2 cellular contexts compared by ENCODE assay signal in the genomic region with DNA sequence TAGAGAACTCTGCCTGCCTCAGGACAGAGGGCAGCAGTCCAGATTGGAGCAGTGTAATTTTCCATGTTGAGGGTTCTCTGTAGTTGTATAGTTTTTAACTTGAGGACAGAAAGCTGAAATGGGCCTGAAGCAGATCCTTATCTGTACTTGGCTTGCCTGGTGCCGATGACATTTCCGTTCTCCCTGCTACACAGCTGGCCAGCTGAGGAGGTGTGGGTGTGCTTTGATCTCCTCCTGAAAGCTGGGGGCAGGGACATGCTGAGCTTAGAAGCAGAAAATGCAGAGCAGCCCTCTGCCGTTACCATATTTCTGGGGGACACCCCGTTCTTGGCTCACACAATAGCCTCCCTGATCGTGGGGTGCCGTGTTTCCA.
A peak's percentile ranks its signal among the peaks of the same experiment; 100 is the strongest.
TF ChIP-seq lines count a peak whose summit lies in the region.

No MANE protein-coding gene starts in this region.

TF ChIP-seq in A549, 52 proteins besides CTCF, POLR2A, EP300 and RAD21:
- TF ChIP-seq ZSCAN20 (CRISPR knock-in tag; IDR thresholded peaks at IDR 0.05) (no peak), MYC (IDR thresholded peaks at IDR 0.05; ENCODE audit: borderline replicate concordance, low read length) (no peak), TFCP2L1 (CRISPR knock-in tag; IDR thresholded peaks at IDR 0.05) (no peak), POLR2AphosphoS2 (conservative IDR thresholded peaks at IDR 0.05; ENCODE audit: low read length) (no peak), MAFK (IDR thresholded peaks at IDR 0.05; ENCODE audit: partially characterized antibody) (no peak), JUN (IDR thresholded peaks at IDR 0.05) (no peak), HOXA7 (CRISPR knock-in tag; IDR thresholded peaks at IDR 0.05) (no peak), RNF2 (IDR thresholded peaks at IDR 0.05; ENCODE audit: borderline replicate concordance, low read depth) (no peak), HEYL (CRISPR knock-in tag; IDR thresholded peaks at IDR 0.05) (no peak), HDAC2 (IDR thresholded peaks at IDR 0.05) (no peak), CEBPB (IDR thresholded peaks at IDR 0.05) (no peak), GATA3 (IDR thresholded peaks at IDR 0.05; ENCODE audit: borderline replicate concordance) (no peak), EHF (CRISPR knock-in tag; IDR thresholded peaks at IDR 0.05) (no peak), CBX8 (IDR thresholded peaks at IDR 0.05) (no peak), ZC3H11A (IDR thresholded peaks at IDR 0.05) (no peak), CBX2 (IDR thresholded peaks at IDR 0.05; ENCODE audit: borderline replicate concordance, low read depth) (no peak)
- TF ChIP-seq, protein P1, sequence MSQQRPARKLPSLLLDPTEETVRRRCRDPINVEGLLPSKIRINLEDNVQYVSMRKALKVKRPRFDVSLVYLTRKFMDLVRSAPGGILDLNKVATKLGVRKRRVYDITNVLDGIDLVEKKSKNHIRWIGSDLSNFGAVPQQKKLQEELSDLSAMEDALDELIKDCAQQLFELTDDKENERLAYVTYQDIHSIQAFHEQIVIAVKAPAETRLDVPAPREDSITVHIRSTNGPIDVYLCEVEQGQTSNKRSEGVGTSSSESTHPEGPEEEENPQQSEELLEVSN (IDR thresholded peaks at IDR 0.05; ENCODE audit: borderline replicate concordance, low read depth), result no peak
- TF ChIP-seq, protein P2, sequence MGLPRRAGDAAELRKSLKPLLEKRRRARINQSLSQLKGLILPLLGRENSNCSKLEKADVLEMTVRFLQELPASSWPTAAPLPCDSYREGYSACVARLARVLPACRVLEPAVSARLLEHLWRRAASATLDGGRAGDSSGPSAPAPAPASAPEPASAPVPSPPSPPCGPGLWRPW (IDR thresholded peaks at IDR 0.05), result no peak

TF ChIP-seq in K562, 482 proteins besides CTCF, POLR2A, EP300 and RAD21 (continues in another document):
- TF ChIP-seq CBFA2T3 (IDR thresholded peaks at IDR 0.05), result peak; percentile 7; the same call in 1 of the 2 replicates
- TF ChIP-seq FOXA1 (IDR thresholded peaks at IDR 0.05; ENCODE audit: borderline replicate concordance), result no peak
- TF ChIP-seq, protein P3, sequence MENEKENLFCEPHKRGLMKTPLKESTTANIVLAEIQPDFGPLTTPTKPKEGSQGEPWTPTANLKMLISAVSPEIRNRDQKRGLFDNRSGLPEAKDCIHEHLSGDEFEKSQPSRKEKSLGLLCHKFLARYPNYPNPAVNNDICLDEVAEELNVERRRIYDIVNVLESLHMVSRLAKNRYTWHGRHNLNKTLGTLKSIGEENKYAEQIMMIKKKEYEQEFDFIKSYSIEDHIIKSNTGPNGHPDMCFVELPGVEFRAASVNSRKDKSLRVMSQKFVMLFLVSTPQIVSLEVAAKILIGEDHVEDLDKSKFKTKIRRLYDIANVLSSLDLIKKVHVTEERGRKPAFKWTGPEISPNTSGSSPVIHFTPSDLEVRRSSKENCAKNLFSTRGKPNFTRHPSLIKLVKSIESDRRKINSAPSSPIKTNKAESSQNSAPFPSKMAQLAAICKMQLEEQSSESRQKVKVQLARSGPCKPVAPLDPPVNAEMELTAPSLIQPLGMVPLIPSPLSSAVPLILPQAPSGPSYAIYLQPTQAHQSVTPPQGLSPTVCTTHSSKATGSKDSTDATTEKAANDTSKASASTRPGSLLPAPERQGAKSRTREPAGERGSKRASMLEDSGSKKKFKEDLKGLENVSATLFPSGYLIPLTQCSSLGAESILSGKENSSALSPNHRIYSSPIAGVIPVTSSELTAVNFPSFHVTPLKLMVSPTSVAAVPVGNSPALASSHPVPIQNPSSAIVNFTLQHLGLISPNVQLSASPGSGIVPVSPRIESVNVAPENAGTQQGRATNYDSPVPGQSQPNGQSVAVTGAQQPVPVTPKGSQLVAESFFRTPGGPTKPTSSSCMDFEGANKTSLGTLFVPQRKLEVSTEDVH (IDR thresholded peaks at IDR 0.05; ENCODE audit: low read depth, partially characterized antibody), result no peak
- TF ChIP-seq SMARCC2 (IDR thresholded peaks at IDR 0.05; ENCODE audit: low read depth), result no peak
- TF ChIP-seq KLF16 (IDR thresholded peaks at IDR 0.05), result no peak
- peak; percentile 18; the same call in 1 of the 2 replicates for TF ChIP-seq JUND (IDR thresholded peaks at IDR 0.05; ENCODE audit: borderline replicate concordance, low read depth, low read length)
- TF ChIP-seq JUND (tag; IDR thresholded peaks at IDR 0.05; ENCODE audit: borderline replicate concordance, low read depth, low read length), result no peak
- TF ChIP-seq, protein P4, sequence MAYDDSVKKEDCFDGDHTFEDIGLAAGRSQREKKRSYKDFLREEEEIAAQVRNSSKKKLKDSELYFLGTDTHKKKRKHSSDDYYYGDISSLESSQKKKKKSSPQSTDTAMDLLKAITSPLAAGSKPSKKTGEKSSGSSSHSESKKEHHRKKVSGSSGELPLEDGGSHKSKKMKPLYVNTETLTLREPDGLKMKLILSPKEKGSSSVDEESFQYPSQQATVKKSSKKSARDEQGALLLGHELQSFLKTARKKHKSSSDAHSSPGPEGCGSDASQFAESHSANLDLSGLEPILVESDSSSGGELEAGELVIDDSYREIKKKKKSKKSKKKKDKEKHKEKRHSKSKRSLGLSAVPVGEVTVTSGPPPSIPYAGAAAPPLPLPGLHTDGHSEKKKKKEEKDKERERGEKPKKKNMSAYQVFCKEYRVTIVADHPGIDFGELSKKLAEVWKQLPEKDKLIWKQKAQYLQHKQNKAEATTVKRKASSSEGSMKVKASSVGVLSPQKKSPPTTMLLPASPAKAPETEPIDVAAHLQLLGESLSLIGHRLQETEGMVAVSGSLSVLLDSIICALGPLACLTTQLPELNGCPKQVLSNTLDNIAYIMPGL (CRISPR knock-in tag; IDR thresholded peaks at IDR 0.05), result no peak
- TF ChIP-seq, protein P5, sequence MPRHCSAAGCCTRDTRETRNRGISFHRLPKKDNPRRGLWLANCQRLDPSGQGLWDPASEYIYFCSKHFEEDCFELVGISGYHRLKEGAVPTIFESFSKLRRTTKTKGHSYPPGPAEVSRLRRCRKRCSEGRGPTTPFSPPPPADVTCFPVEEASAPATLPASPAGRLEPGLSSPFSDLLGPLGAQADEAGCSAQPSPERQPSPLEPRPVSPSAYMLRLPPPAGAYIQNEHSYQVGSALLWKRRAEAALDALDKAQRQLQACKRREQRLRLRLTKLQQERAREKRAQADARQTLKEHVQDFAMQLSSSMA (CRISPR knock-in tag; IDR thresholded peaks at IDR 0.05), result no peak
- TF ChIP-seq NEUROD1 (IDR thresholded peaks at IDR 0.05; ENCODE audit: borderline replicate concordance, low read depth, low read length, partially characterized antibody), result peak; percentile 28
- TF ChIP-seq PML (IDR thresholded peaks at IDR 0.05; ENCODE audit: low read length), result no peak
- TF ChIP-seq, protein P6, sequence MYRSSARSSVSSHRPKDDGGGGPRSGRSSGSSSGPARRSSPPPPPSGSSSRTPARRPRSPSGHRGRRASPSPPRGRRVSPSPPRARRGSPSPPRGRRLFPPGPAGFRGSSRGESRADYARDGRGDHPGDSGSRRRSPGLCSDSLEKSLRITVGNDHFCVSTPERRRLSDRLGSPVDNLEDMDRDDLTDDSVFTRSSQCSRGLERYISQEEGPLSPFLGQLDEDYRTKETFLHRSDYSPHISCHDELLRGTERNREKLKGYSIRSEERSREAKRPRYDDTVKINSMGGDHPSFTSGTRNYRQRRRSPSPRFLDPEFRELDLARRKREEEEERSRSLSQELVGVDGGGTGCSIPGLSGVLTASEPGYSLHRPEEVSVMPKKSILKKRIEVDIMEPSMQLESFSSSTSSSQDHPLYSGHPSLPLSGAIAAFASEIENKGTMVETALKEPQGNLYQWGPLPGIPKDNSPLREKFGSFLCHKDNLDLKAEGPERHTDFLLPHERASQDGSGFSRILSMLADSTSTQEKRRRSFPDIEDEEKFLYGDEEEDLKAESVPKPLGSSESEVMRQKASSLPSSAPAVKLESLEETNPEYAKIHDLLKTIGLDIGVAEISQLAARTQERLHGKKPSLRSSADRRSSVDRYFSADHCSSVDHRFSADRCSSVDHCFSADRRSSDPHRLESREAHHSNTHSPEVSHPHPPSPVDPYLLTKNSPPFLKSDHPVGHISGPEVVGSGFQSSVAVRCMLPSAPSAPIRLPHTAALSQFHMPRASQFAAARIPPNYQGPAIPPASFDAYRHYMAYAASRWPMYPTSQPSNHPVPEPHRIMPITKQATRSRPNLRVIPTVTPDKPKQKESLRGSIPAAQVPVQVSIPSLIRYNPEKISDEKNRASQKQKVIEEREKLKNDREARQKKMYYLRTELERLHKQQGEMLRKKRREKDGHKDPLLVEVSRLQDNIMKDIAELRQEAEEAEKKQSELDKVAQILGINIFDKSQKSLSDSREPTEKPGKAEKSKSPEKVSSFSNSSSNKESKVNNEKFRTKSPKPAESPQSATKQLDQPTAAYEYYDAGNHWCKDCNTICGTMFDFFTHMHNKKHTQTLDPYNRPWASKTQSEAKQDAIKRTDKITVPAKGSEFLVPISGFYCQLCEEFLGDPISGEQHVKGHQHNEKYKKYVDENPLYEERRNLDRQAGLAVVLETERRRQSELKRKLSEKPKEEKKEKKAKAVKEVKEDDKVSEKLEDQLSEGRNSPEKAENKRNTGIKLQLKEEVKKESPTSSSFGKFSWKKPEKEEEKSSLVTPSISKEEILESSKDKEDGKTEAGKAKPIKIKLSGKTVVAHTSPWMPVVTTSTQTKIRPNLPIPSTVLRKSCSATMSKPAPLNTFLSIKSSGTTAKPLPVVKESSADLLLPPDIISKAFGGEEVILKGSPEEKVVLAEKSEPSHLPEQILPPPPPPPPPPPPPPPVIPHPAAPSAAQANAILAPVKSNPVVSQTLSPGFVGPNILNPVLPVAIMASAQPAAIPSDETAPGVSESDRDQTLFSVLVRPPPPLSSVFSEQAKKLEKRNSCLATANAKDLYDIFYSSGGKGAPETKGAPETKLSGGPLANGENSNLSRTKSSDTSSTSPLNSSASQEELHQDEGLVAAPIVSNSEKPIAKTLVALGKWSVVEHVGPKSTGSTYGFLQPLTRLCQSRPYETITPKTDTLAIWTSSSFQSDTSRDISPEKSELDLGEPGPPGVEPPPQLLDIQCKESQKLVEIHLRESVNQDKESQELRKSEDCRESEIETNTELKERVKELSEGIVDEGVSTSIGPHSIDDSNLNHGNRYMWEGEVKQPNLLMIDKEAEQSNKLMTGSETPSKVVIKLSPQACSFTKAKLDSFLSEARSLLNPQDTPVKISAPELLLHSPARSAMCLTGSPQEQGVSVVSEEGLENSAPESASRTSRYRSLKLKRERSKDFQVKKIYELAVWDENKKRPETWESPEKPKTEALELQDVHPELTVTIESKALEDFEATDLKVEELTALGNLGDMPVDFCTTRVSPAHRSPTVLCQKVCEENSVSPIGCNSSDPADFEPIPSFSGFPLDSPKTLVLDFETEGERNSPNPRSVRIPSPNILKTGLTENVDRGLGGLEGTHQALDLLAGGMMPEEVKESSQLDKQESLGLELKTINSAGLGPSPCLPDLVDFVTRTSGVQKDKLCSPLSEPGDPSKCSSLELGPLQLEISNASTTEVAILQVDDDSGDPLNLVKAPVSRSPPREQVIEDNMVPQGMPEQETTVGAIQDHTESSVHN (IDR thresholded peaks at IDR 0.05; ENCODE audit: borderline replicate concordance in 1 of 2, low read depth in 1 of 2), result no peak
- TF ChIP-seq, protein P7, sequence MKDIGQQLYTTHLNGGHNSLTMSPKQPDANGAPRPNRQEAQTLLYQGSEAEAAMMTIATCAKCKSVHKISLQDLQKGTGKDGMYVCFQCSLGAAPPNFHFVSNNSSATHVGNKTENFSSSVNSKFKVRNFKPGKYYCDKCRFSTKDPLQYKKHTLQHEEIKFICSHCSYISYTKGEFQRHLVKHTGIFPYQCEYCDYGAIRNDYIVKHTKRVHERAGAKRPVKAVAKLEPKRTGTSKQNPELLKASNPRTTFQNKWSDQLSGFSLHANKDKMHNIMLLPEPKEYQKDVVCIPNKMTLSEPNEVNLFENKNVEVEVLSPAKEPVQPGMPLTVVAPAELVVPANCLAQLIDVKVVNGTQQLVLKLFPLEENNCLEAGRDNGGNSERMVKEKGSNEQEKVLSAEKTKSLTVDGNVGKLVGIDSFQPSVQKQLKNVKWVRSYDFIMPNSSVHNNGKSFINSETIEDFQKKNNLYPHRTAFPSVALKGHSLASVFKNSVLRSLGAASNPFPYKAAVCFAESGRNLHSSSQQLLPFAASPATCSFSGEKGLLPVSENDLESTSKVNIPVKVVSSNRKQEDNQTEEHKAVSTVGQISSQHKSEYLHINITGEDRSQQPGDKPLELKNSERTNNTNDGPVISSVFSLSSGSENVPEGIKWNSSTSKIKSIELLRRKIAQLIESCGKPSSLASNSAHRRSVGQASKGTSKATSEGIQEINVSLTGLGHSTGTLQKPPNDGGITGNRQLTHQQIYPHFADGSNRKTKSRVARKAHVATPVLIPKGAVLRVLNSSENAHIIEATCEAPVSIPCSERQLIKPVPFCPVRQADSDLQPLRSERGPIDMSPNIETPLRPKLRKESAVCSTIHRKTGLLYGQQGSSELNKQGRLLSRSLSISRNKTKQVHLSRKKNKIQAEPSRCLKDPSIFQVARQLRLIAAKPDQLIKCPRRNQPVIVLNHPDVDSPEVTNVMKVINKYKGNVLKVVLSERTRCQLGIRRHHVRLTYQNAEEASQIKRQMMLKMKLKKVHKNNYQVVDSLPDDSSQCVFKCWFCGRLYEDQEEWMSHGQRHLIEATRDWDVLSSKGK (CRISPR knock-in tag; IDR thresholded peaks at IDR 0.05), result no peak
- TF ChIP-seq, protein P8, sequence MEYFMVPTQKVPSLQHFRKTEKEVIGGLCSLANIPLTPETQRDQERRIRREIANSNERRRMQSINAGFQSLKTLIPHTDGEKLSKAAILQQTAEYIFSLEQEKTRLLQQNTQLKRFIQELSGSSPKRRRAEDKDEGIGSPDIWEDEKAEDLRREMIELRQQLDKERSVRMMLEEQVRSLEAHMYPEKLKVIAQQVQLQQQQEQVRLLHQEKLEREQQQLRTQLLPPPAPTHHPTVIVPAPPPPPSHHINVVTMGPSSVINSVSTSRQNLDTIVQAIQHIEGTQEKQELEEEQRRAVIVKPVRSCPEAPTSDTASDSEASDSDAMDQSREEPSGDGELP (CRISPR knock-in tag; IDR thresholded peaks at IDR 0.05; ENCODE audit: borderline replicate concordance), result peak; percentile 85
- TF ChIP-seq, protein P9, sequence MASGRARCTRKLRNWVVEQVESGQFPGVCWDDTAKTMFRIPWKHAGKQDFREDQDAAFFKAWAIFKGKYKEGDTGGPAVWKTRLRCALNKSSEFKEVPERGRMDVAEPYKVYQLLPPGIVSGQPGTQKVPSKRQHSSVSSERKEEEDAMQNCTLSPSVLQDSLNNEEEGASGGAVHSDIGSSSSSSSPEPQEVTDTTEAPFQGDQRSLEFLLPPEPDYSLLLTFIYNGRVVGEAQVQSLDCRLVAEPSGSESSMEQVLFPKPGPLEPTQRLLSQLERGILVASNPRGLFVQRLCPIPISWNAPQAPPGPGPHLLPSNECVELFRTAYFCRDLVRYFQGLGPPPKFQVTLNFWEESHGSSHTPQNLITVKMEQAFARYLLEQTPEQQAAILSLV (tag; IDR thresholded peaks at IDR 0.05), result no peak
- TF ChIP-seq EGR1 (conservative IDR thresholded peaks at IDR 0.05), result peak; percentile 68
- TF ChIP-seq ZNF311 (CRISPR knock-in tag; IDR thresholded peaks at IDR 0.05), result no peak
- TF ChIP-seq SRSF9 (IDR thresholded peaks at IDR 0.05; ENCODE audit: borderline replicate concordance, low read depth, low read length), result no peak
- TF ChIP-seq KHSRP (IDR thresholded peaks at IDR 0.05), result no peak
- peak in 1 of 2 experiments; percentile 30; a peak in 1 of 4 replicates for TF ChIP-seq RCOR1 (IDR thresholded peaks at IDR 0.05; ENCODE audit: borderline replicate concordance in 1 of 2, low read depth in 2 of 2, low read length in 2 of 2)
- 0 out of 2 replicates have a peak, but pooled peaks have one; percentile 10 for TF ChIP-seq NFIC (IDR thresholded peaks at IDR 0.05)
- TF ChIP-seq, protein P10, sequence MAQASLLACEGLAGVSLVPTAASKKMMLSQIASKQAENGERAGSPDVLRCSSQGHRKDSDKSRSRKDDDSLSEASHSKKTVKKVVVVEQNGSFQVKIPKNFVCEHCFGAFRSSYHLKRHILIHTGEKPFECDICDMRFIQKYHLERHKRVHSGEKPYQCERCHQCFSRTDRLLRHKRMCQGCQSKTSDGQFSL (CRISPR knock-in tag; IDR thresholded peaks at IDR 0.05), result no peak
- TF ChIP-seq, protein P10 (tag; IDR thresholded peaks at IDR 0.05), result no peak
- no peak for TF ChIP-seq XRCC4 (IDR thresholded peaks at IDR 0.05; ENCODE audit: extremely low read depth, insufficient read depth, insufficient read length)
